Comparison of ENCODE assay signal across 8 cellular contexts in genomic region chr11:9758676-9759518, GRCh38.
DNase-seq lines count a peak whose midpoint lies in the region; ATAC-seq and TF ChIP-seq lines count a peak whose summit lies in the region.

No MANE protein-coding gene starts in this region.

- H3K27ac Mint-ChIP-seq in activated naive CD4-positive, alpha-beta T cell treated with anti-CD3 and anti-CD28 coated beads, Interleukin-2, amount 10 ng/mL, durations not matched to agents 7 days and 5 days: peak overlapping the region; percentile 82

- peaks cover 0 to 63% (median 24%) of the 10 kb centered on the region in 3 donors for H3K4me1 ChIP-seq in gastroesophageal sphincter
- H3K4me1 ChIP-seq in urinary bladder (ENCODE audit: insufficient read depth): no peaks in the 10 kb centered on the region

- no peak for TF ChIP-seq EP300 in gastroesophageal sphincter (IDR thresholded peaks at IDR 0.05)

- no peaks in the 10 kb centered on the region for H3K9me3 Mint-ChIP-seq in activated naive CD4-positive, alpha-beta T cell treated with anti-CD3 and anti-CD28 coated beads, Interleukin-2, amount 10 ng/mL, durations not matched to agents 7 days and 5 days

- H3K36me3 ChIP-seq in gastroesophageal sphincter: no peaks in the 10 kb centered on the region
- no peaks in the 10 kb centered on the region for H3K36me3 ChIP-seq in urinary bladder (ENCODE audit: insufficient read depth)

- H3K4me3 Mint-ChIP-seq in activated naive CD4-positive, alpha-beta T cell treated with anti-CD3 and anti-CD28 coated beads, Interleukin-2, amount 10 ng/mL, durations not matched to agents 7 days and 5 days: peak overlapping the region; percentile 72

- WGBS in gastroesophageal sphincter (ENCODE audit: low coverage in 1 of 2), 2 donors: 40 to 46% methylated on average over 16 to 23 of the region's 49 CpGs
- 12% methylated on average over 49 of the region's 49 CpGs for WGBS in urinary bladder

- no peaks in the 10 kb centered on the region for H3K27me3 ChIP-seq in gastroesophageal sphincter

- no peak for TF ChIP-seq POLR2A in gastroesophageal sphincter (IDR thresholded peaks at IDR 0.05)

- no peaks in the 10 kb centered on the region for H3K9me3 ChIP-seq in gastroesophageal sphincter

- H3K27ac ChIP-seq in gastroesophageal sphincter (peak overlapping the region; percentile 80 to 93 (median 90)), urinary bladder (ENCODE audit: low read depth) (peak overlapping the region; percentile 88)

- no peaks in the 10 kb centered on the region for H3K27me3 Mint-ChIP-seq in activated naive CD4-positive, alpha-beta T cell treated with anti-CD3 and anti-CD28 coated beads, Interleukin-2, amount 10 ng/mL, durations not matched to agents 7 days and 5 days

- TF ChIP-seq CTCF in gastroesophageal sphincter (IDR thresholded peaks at IDR 0.05): peak in 3 of 4 experiments; percentile 25 to 60 (median 48)

- H3K4me3 ChIP-seq in gastroesophageal sphincter (peak overlapping the region; percentile 74 to 87), urinary bladder (ENCODE audit: low read depth, low read length) (peak overlapping the region; percentile 58)

- CTCF ChIA-PET in activated naive CD4-positive, alpha-beta T cell treated with anti-CD3 and anti-CD28 coated beads, Interleukin-2, amount 10 ng/mL, durations not matched to agents 7 days and 5 days (lab: Charles Lee): interaction anchor here (0.5 to 3.7 kb wide), 19 partner anchors 11 to 566 kb away, joined by 3 to 37 read pairs (median 5); partner anchors contain the start of gene ADM

- no peaks in the 10 kb centered on the region for H3K36me3 Mint-ChIP-seq in activated naive CD4-positive, alpha-beta T cell treated with anti-CD3 and anti-CD28 coated beads, Interleukin-2, amount 10 ng/mL, durations not matched to agents 7 days and 5 days

- ATAC-seq in GM19023 (IDR thresholded peaks at IDR 0.05; ENCODE audit: unreplicated experiment) (peak; percentile 35), HG03460 (IDR thresholded peaks at IDR 0.05; ENCODE audit: unreplicated experiment) (peak; percentile 37), gastroesophageal sphincter (peak; percentile 66)

- peak; percentile 64 for DNase-seq in Ammon's horn (ENCODE audit: low spot score)
- DNase-seq in RPMI7951 (ENCODE audit: low read depth): peak; percentile 94
- peak; percentile 64 for DNase-seq in activated naive CD4-positive, alpha-beta T cell treated with anti-CD3 and anti-CD28 coated beads, Interleukin-2, amount 10 ng/mL, durations not matched to agents 7 days and 5 days
- peak; percentile 47 for DNase-seq in occipital lobe (lab: John Stamatoyannopoulos, UW)

- peaks cover 36% of the 10 kb centered on the region for H3K4me1 Mint-ChIP-seq in activated naive CD4-positive, alpha-beta T cell treated with anti-CD3 and anti-CD28 coated beads, Interleukin-2, amount 10 ng/mL, durations not matched to agents 7 days and 5 days

Comparison
In these comparisons a context has a peak if more than half of its experiments do, and no peak if none do; other contexts are left out.
1. Peak in every context shown above with its lines: DNase-seq, ATAC-seq, H3K4me3 ChIP-seq and H3K27ac ChIP-seq.